Comparison of ENCODE assay signal across 11 cellular contexts in the genomic region with DNA sequence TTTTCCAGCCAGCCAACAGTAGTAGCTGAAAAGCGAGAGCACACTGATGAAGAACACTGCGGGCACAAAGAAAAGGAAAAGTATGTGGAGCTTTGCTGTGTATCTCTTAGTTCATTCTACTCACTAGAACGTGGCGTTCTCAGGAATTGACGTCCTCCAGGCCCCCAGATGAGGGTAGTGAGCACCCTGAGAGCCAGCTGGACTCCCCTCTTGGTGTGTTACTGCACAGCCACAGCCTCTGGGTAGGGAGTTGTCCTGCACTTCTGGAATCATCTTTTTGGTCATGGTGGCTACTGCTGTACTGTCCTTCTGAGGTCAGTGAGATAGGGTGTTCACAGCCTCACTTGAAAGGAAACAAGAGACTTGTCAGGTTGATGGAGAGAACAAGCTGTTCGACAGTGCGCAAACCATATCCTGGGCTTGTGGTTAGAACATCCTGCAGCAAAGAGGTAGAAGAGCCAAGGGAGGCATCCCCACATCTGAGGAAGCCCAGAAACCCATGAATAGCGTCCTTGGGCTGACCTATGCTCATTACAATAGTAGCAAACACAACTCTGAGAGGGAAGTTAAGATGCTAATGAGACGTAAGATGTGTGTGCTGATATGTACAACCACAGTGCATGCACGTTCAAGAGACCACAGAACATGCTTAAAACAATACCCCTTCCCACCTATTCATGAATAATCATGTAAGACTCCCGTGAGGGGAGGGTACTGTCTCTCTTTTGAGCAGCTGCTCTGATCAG. TPM values are rescaled to one million over a fixed set of nuclear protein-coding genes. Genes with fewer than 3 reads are reported as not detected.
A peak's percentile ranks its signal among the peaks of the same experiment; 100 is the strongest.
DNase-seq lines count a peak whose midpoint lies in the region; ATAC-seq, FAIRE-seq and TF ChIP-seq lines count a peak whose summit lies in the region.
"Had no signal": no experiment of that assay in that cellular context is flagged by ENCODE, and none has a peak within 500 bp of the region (broad histone marks: within the 10 kb centered on the region; RNA-seq: fewer than 3 reads in every experiment).

No MANE protein-coding gene starts in this region.

- no peaks in the 10 kb centered on the region for H3K9me3 Mint-ChIP-seq in activated naive CD4-positive, alpha-beta T cell treated with anti-CD3 and anti-CD28 coated beads for 36 hours

- POLR2A ChIA-PET in A673 (lab: Charles Lee; ENCODE audit: low non-redundant PET), result no interaction called here

- FAIRE-seq in small intestine (lab: Jason Lieb, UNC), result no peak
- FAIRE-seq: TTC549 had no signal

- peak overlapping the region; percentile 14 for H3K27ac Mint-ChIP-seq in activated naive CD4-positive, alpha-beta T cell treated with anti-CD3 and anti-CD28 coated beads for 36 hours

- peak; percentile 40 for DNase-seq in NK-92 treated with Interleukin-12 subunit alpha and Interleukin-12 subunit beta, amount 100 ng/mL, for 24 hours (lab: John Stamatoyannopoulos, UW)
- peak; percentile 86 for DNase-seq in activated naive CD4-positive, alpha-beta T cell treated with anti-CD3 and anti-CD28 coated beads for 36 hours
- DNase-seq in small intestine, result peak; percentile 79
- no peak for DNase-seq in SJCRH30
- no peak for DNase-seq in AML-193 (lab: John Stamatoyannopoulos, UW)
- DNase-seq in ovary, result no peak
- DNase-seq in A673 (ENCODE audit: low spot score), result no peak
- DNase-seq: GF-D8 had no signal

- no peak for TF ChIP-seq EP300 in ovary (IDR thresholded peaks at IDR 0.05)

- H3K36me3 ChIP-seq in small intestine (ENCODE audit: control insufficient read depth in 2 of 2, insufficient read depth in 2 of 2, low read length in 2 of 2) (no peaks in the 10 kb centered on the region), SJCRH30 (no peaks in the 10 kb centered on the region), ovary (no peaks in the 10 kb centered on the region), A673 (ENCODE audit: insufficient read depth, low read length, poor library complexity, severe bottlenecking) (no peaks in the 10 kb centered on the region)

- H3K27ac ChIP-seq in small intestine (ENCODE audit: low read depth in 1 of 2, low read length in 1 of 2), result peak overlapping the region in 1 of 2 donors; percentile 84
- H3K27ac ChIP-seq in SJCRH30, result no peak overlapping the region
- H3K27ac ChIP-seq in ovary, result no peak overlapping the region
- no peak overlapping the region for H3K27ac ChIP-seq in A673 (ENCODE audit: low read depth, low read length, poor library complexity, severe bottlenecking)

- 47 to 55% (median 53%) methylated on average over 11 of the region's 11 CpGs for WGBS in small intestine, 3 donors
- WGBS in ovary, 3 donors, result 55 to 62% (median 61%) methylated on average over 11 of the region's 11 CpGs

- H3K27me3 ChIP-seq in small intestine (ENCODE audit: control insufficient read depth in 2 of 2, insufficient read depth in 2 of 2, low read length in 2 of 2) (no peaks in the 10 kb centered on the region), SJCRH30 (no peaks in the 10 kb centered on the region; the same call in 1 of the 2 replicates), ovary (no peaks in the 10 kb centered on the region), A673 (replicated peaks; ENCODE audit: insufficient read depth, low read depth, low read length, poor library complexity) (peaks cover 24% of the 10 kb centered on the region)

- no TSS peak for BruUV-seq in A673 (replicated peaks; lab: Mats Ljungman, UMichigan)

- H3K4me3 ChIP-seq in small intestine (ENCODE audit: low read depth in 1 of 2, low read length in 2 of 2) (no peak overlapping the region), SJCRH30 (no peak overlapping the region), ovary (no peak overlapping the region), A673 (ENCODE audit: low read depth, low read length, poor library complexity, severe bottlenecking) (no peak overlapping the region)

- TF ChIP-seq POLR2A in ovary (IDR thresholded peaks at IDR 0.05), result no peak

- TF ChIP-seq CTCF in ovary (IDR thresholded peaks at IDR 0.05), result no peak
- TF ChIP-seq CTCF in A673 (conservative IDR thresholded peaks at IDR 0.05; ENCODE audit: low read depth, low read length), result no peak

- peak overlapping the region; percentile 53 for H3K4me3 Mint-ChIP-seq in activated naive CD4-positive, alpha-beta T cell treated with anti-CD3 and anti-CD28 coated beads for 36 hours

- CTCF ChIA-PET in activated naive CD4-positive, alpha-beta T cell treated with anti-CD3 and anti-CD28 coated beads for 36 hours (lab: Charles Lee), result interaction anchor here (0.7 to 3.5 kb wide), 18 partner anchors 8 to 994 kb away, joined by 3 to 14 read pairs (median 6); no protein-coding TSS in a partner anchor
- CTCF ChIA-PET in A673 (lab: Charles Lee), result no interaction called here

- H3K27me3 Mint-ChIP-seq in activated naive CD4-positive, alpha-beta T cell treated with anti-CD3 and anti-CD28 coated beads for 36 hours (ENCODE audit: low read depth), result peaks cover 5% of the 10 kb centered on the region

- H3K4me1 Mint-ChIP-seq in activated naive CD4-positive, alpha-beta T cell treated with anti-CD3 and anti-CD28 coated beads for 36 hours (ENCODE audit: low read depth), result peaks cover 67% of the 10 kb centered on the region

- H3K9me3 ChIP-seq in small intestine (ENCODE audit: control insufficient read depth, low read depth) (no peaks in the 10 kb centered on the region), SJCRH30 (replicated peaks) (no peaks in the 10 kb centered on the region), ovary (no peaks in the 10 kb centered on the region), A673 (ENCODE audit: low read depth, low read length, poor library complexity, severe bottlenecking) (no peaks in the 10 kb centered on the region)

- intact Hi-C loops in activated naive CD4-positive, alpha-beta T cell treated with anti-CD3 and anti-CD28 coated beads for 36 hours (cut with micrococcal nuclease), result loop anchor here (1.0 to 5.0 kb wide), 2 partner anchors 13 to 259 kb away; no protein-coding TSS in a partner anchor
- intact Hi-C loops in ovary (cut with DNase I) (loop anchor here (5.0 to 10.0 kb wide), 3 partner anchors 44 to 126 kb away; no protein-coding TSS in a partner anchor), A673 (cut with micrococcal nuclease; ENCODE audit: unreplicated experiment) (loop anchor here (5.0 kb wide), 2 partner anchors 44 to 304 kb away; no protein-coding TSS in a partner anchor)

- ATAC-seq in GM18511 (IDR thresholded peaks at IDR 0.05; ENCODE audit: unreplicated experiment), result peak; percentile 58

- no peaks in the 10 kb centered on the region for H3K36me3 Mint-ChIP-seq in activated naive CD4-positive, alpha-beta T cell treated with anti-CD3 and anti-CD28 coated beads for 36 hours (ENCODE audit: low read depth)

- H3K4me1 ChIP-seq in small intestine (ENCODE audit: control insufficient read depth in 2 of 2, insufficient read depth in 1 of 2, low read depth in 1 of 2, low read length in 1 of 2) (no peaks in the 10 kb centered on the region), SJCRH30 (no peaks in the 10 kb centered on the region), ovary (ENCODE audit: insufficient read depth) (no peaks in the 10 kb centered on the region), A673 (ENCODE audit: insufficient read depth, low read length, poor library complexity, severe bottlenecking) (no peaks in the 10 kb centered on the region)

RNA-seq across cellular contexts. Expression of a gene that starts 14.6 kb away (rescaled TPM):
- total RNA-seq in activated naive CD4-positive, alpha-beta T cell treated with anti-CD3 and anti-CD28 coated beads for 36 hours, result 100 to 1,000 TPM; 282 to 310 TPM
- polyA plus RNA-seq in small intestine (100 to 1,000 TPM; 161 to 564 (median 244) TPM), ovary (10 to 100 TPM; 16.8 to 61.6 TPM)
- not detected in 2 replicates for total RNA-seq in SJCRH30 (2014; rRNA removed; shearing (Covaris generic))
- total RNA-seq in ovary (10 to 100 TPM; 16.3 to 43.4 (median 29.6) TPM), A673 (2021) (0.68 TPM in 1 of 2 replicates, not detected in the other)

RNA-seq across cellular contexts. Expression of a gene that starts 27.7 kb away (rescaled TPM):
- not detected for total RNA-seq in activated naive CD4-positive, alpha-beta T cell treated with anti-CD3 and anti-CD28 coated beads for 36 hours
- polyA plus RNA-seq in small intestine (1 to 10 TPM in 1 of 3 donors, not detected in 2; 1.4 TPM), ovary (under 1 TPM in 1 of 2 donors, not detected in 1; 0.13 TPM)
- 0.08 TPM in 1 of 2 replicates, not detected in the other for total RNA-seq in SJCRH30 (2014; rRNA removed; shearing (Covaris generic))
- total RNA-seq in ovary (under 1 TPM in 2 of 7 donors, not detected in 5; 0.24 to 0.25 TPM), A673 (2021) (not detected in 2 replicates)
- total RNA-seq: chondrocyte had no signal

RNA-seq across cellular contexts. Expression of a gene that starts 51.7 kb away (rescaled TPM):
- total RNA-seq in activated naive CD4-positive, alpha-beta T cell treated with anti-CD3 and anti-CD28 coated beads for 36 hours, result not detected
- polyA plus RNA-seq in small intestine (under 1 TPM in 1 of 3 donors, not detected in 2; 0.07 TPM), ovary (under 1 TPM in 1 of 2 donors, not detected in 1; 0.05 TPM)
- not detected in 2 replicates for total RNA-seq in SJCRH30 (2014; rRNA removed; shearing (Covaris generic))
- total RNA-seq in ovary (under 1 TPM in 1 of 7 donors, not detected in 6; 0.13 TPM), A673 (2021) (not detected in 2 replicates)

Comparison
In these comparisons a context has a peak if more than half of its experiments do, and no peak if none do; other contexts are left out.
1. DNase-seq: peak in NK-92 treated with Interleukin-12 subunit alpha and Interleukin-12 subunit beta, amount 100 ng/mL, for 24 hours (single experiment), activated naive CD4-positive, alpha-beta T cell treated with anti-CD3 and anti-CD28 coated beads for 36 hours (single experiment) and small intestine (single experiment); none in SJCRH30 (0 of 2), AML-193 (0 of 2), ovary (0 of 5) and A673 (single experiment).
2. RNA of a gene that starts 14.6 kb away (total RNA-seq): 282 to 310 TPM in activated naive CD4-positive, alpha-beta T cell treated with anti-CD3 and anti-CD28 coated beads for 36 hours and 16.3 to 43.4 TPM in ovary; 0.68 TPM in A673 and not detected in SJCRH30; every median in the first group is over 10 times any median in the second.